9 cellular contexts compared by ENCODE assay signal in genomic region chr19:48765816-48766215, GRCh38. TPM values are rescaled to one million over a fixed set of nuclear protein-coding genes. Genes with fewer than 3 reads are reported as not detected.
"Had no signal": no experiment of that assay in that cellular context is flagged by ENCODE, and none has a peak within 500 bp of the region (broad histone marks: within the 10 kb centered on the region; RNA-seq: fewer than 3 reads in every experiment).

No MANE protein-coding gene starts in this region.

RNA-seq across cellular contexts. Expression of gene FGF21, which starts 10.5 kb away (rescaled TPM):
- total RNA-seq: HepG2, HT-29, IMR-90, M059J, OCI-LY7, Peyer's patch, Right ventricle myocardium inferior, RPMI7951, SJCRH30 had no signal
- polyA plus RNA-seq: IMR-90 had no signal

RNA-seq across cellular contexts. Expression of gene FUT1, which starts 13.4 kb away (rescaled TPM):
- total RNA-seq: SJCRH30 had no signal

RNA-seq across cellular contexts. Expression of gene IZUMO1, which starts 19.1 kb away (rescaled TPM):
- total RNA-seq: IMR-90, M059J, OCI-LY7, Peyer's patch, SJCRH30 had no signal
- polyA plus RNA-seq: IMR-90 had no signal
